Comparison of ENCODE assay signal across 25 cellular contexts in genomic region chr10:49631975-49632374, GRCh38. TPM values are rescaled to one million over a fixed set of nuclear protein-coding genes. Genes with fewer than 3 reads are reported as not detected.
"Had no signal": no experiment of that assay in that cellular context is flagged by ENCODE, and none has a peak within 500 bp of the region (broad histone marks: within the 10 kb centered on the region; RNA-seq: fewer than 3 reads in every experiment).

No MANE protein-coding gene starts in this region.

- H3K27ac Mint-ChIP-seq: activated T-cell treated with anti-CD3 and anti-CD28 coated beads, Interleukin-2, amount 50 U/mL, for 72 hours; nephron progenitor cell; stimulated activated memory B cell treated with anti-CD40 and anti-IgM and Interleukin-4, amounts not matched to agents 10 μg/mL and 1 μg/mL and 100 μg/mL, for 72 hours; T-helper 1 cell treated with Interleukin-12 subunit alpha and Interleukin-12 subunit beta and Interleukin-4 antibody, amounts not matched to agents 30 μg/mL and 1 μg/mL, for 36 hours; type B pancreatic cell had no signal

- H3K4me3 Mint-ChIP-seq: activated T-cell treated with anti-CD3 and anti-CD28 coated beads, Interleukin-2, amount 50 U/mL, for 72 hours; nephron progenitor cell; stimulated activated memory B cell treated with anti-CD40 and anti-IgM and Interleukin-4, amounts not matched to agents 10 μg/mL and 1 μg/mL and 100 μg/mL, for 72 hours; T-helper 1 cell treated with Interleukin-12 subunit alpha and Interleukin-12 subunit beta and Interleukin-4 antibody, amounts not matched to agents 30 μg/mL and 1 μg/mL, for 36 hours; type B pancreatic cell had no signal

- ATAC-seq: activated T-cell treated with anti-CD3 and anti-CD28 coated beads, Interleukin-2, amount 50 U/mL, for 72 hours; gastrocnemius medialis; left ventricle myocardium superior; stimulated activated memory B cell treated with anti-CD40 and anti-IgM and Interleukin-4, amounts not matched to agents 10 μg/mL and 1 μg/mL and 100 μg/mL, for 72 hours had no signal

- H3K9me3 Mint-ChIP-seq: activated T-cell treated with anti-CD3 and anti-CD28 coated beads, Interleukin-2, amount 50 U/mL, for 72 hours; nephron progenitor cell; stimulated activated memory B cell treated with anti-CD40 and anti-IgM and Interleukin-4, amounts not matched to agents 10 μg/mL and 1 μg/mL and 100 μg/mL, for 72 hours; T-helper 1 cell treated with Interleukin-12 subunit alpha and Interleukin-12 subunit beta and Interleukin-4 antibody, amounts not matched to agents 30 μg/mL and 1 μg/mL, for 36 hours; type B pancreatic cell had no signal

- DNase-seq: activated CD4-positive, alpha-beta T cell treated with anti-CD3 and anti-CD28 coated beads for 4 hours; activated CD4-positive, alpha-beta T cell treated with anti-CD3 and anti-CD28 coated beads, Interleukin-2, amount 50 U/mL, for 48 hours; activated CD4-positive, CD25-positive, alpha-beta regulatory T cell; activated CD8-positive, alpha-beta memory T cell treated with anti-CD3 and anti-CD28 coated beads, Interleukin-2, amount 50 U/mL, for 48 hours; activated effector memory CD4-positive, alpha-beta T cell treated with Interleukin-2 at 50 U/mL for 16 hours; activated naive CD4-positive, alpha-beta T cell treated with anti-CD3 and anti-CD28 coated beads, Interleukin-2, amount 50 U/mL, for 16 hours; activated T-cell treated with anti-CD3 and anti-CD28 coated beads, Interleukin-2, amount 50 U/mL, for 72 hours; gastrocnemius medialis; hippocampal formation; kidney glomerular epithelial cell; left ventricle myocardium superior; nephron progenitor cell; nucleus accumbens; stimulated activated CD4-positive, alpha-beta T cell treated with anti-CD3 and anti-CD28 coated beads, Interleukin-2, amount 100 ng/mL, for 24 hours; T1000 had no signal

- H3K27me3 ChIP-seq: gastrocnemius medialis, right lobe of liver had no signal

- H3K4me3 ChIP-seq: breast epithelium, coronary artery, esophagus muscularis mucosa, gastrocnemius medialis, right lobe of liver, skin epidermis, thoracic aorta had no signal

- H3K27ac ChIP-seq: breast epithelium, coronary artery, esophagus muscularis mucosa, gastrocnemius medialis, right lobe of liver, skin epidermis, thoracic aorta had no signal

- H3K9me3 ChIP-seq: breast epithelium, esophagus muscularis mucosa, gastrocnemius medialis, right lobe of liver, thoracic aorta had no signal

- H3K4me1 Mint-ChIP-seq: nephron progenitor cell; stimulated activated memory B cell treated with anti-CD40 and anti-IgM and Interleukin-4, amounts not matched to agents 10 μg/mL and 1 μg/mL and 100 μg/mL, for 72 hours had no signal

- H3K4me1 ChIP-seq: breast epithelium, esophagus muscularis mucosa, gastrocnemius medialis, right lobe of liver had no signal

- H3K36me3 ChIP-seq: breast epithelium, esophagus muscularis mucosa, gastrocnemius medialis, right lobe of liver, thoracic aorta had no signal

- H3K36me3 Mint-ChIP-seq: stimulated activated memory B cell treated with anti-CD40 and anti-IgM and Interleukin-4, amounts not matched to agents 10 μg/mL and 1 μg/mL and 100 μg/mL, for 72 hours; type B pancreatic cell had no signal

RNA-seq across cellular contexts. Expression of gene CHAT, which starts 18.1 kb away (rescaled TPM):
- total RNA-seq: activated CD8-positive, alpha-beta memory T cell treated with anti-CD3 and anti-CD28 coated beads for 36 hours; breast epithelium; gastrocnemius medialis; left ventricle myocardium superior; right lobe of liver; thoracic aorta had no signal

RNA-seq across cellular contexts. Expression of gene SLC18A3, which starts 21.9 kb away (rescaled TPM):
- total RNA-seq: activated CD8-positive, alpha-beta memory T cell treated with anti-CD3 and anti-CD28 coated beads for 36 hours; activated T-cell treated with anti-CD3 and anti-CD28 coated beads, Interleukin-2, amount 50 U/mL, for 72 hours; breast epithelium; gastrocnemius medialis; left ventricle myocardium superior; right lobe of liver; thoracic aorta had no signal

RNA-seq across cellular contexts. Expression of gene C10orf53, which starts 47.5 kb away (rescaled TPM):
- total RNA-seq: activated CD8-positive, alpha-beta memory T cell treated with anti-CD3 and anti-CD28 coated beads for 36 hours; activated T-cell treated with anti-CD3 and anti-CD28 coated beads, Interleukin-2, amount 50 U/mL, for 72 hours; breast epithelium; esophagus muscularis mucosa; gastrocnemius medialis; left ventricle myocardium superior; right lobe of liver; thoracic aorta had no signal
